8 cellular contexts compared by ENCODE assay signal in genomic region chr1:94820918-94821317, GRCh38. TPM values are rescaled to one million over a fixed set of nuclear protein-coding genes. Genes with fewer than 3 reads are reported as not detected.
DNase-seq lines count a peak whose midpoint lies in the region; ATAC-seq, FAIRE-seq and TF ChIP-seq lines count a peak whose summit lies in the region.

No MANE protein-coding gene starts in this region.

- ATAC-seq in natural killer cell, result no peak
- ATAC-seq in HG02759 (IDR thresholded peaks at IDR 0.05; ENCODE audit: unreplicated experiment), result no peak
- no peak for ATAC-seq in HG03139 (IDR thresholded peaks at IDR 0.05; ENCODE audit: unreplicated experiment)

- 0 out of 2 replicates have a peak overlapping the region, but pooled peaks have one; percentile 37 for H3K9ac ChIP-seq in HUES48 (ENCODE audit: low read depth, low read length)

- no peak for TF ChIP-seq POLR2A in H54 (IDR thresholded peaks at IDR 0.05; ENCODE audit: low read depth, low read length)

- H3K9me3 ChIP-seq in HUES48 (ENCODE audit: control insufficient read depth, insufficient read depth, low read length), result no peaks in the 10 kb centered on the region

- no peak for DNase-seq in endothelial cell (ENCODE audit: low spot score)
- no peak for DNase-seq in natural killer cell
- no peak for DNase-seq in NK-92 (lab: John Stamatoyannopoulos, UW; ENCODE audit: unreplicated experiment)
- no peak for DNase-seq in H54 (ENCODE audit: insufficient read length, low spot score)

- H3K4me1 Mint-ChIP-seq in endothelial cell (ENCODE audit: unreplicated experiment) (peaks cover 3% of the 10 kb centered on the region), natural killer cell (peaks cover 0 to 5% of the 10 kb centered on the region in 2 donors)

- H3K4me3 Mint-ChIP-seq in endothelial cell (ENCODE audit: unreplicated experiment) (peak overlapping the region; percentile 79), natural killer cell (peak overlapping the region; percentile 72)

- H3K27ac Mint-ChIP-seq in endothelial cell (ENCODE audit: unreplicated experiment) (no peak overlapping the region), natural killer cell (no peak overlapping the region)

- H3K27me3 Mint-ChIP-seq in endothelial cell (ENCODE audit: unreplicated experiment), result no peaks in the 10 kb centered on the region
- H3K27me3 Mint-ChIP-seq in natural killer cell (ENCODE audit: low read depth in 2 of 2), result peaks cover 19 to 29% of the 10 kb centered on the region in 2 donors

- no peaks in the 10 kb centered on the region for H3K79me2 ChIP-seq in ACC112 (ENCODE audit: control insufficient read depth, insufficient read depth, low read length, unreplicated experiment)

- H3K9me3 Mint-ChIP-seq in endothelial cell (ENCODE audit: unreplicated experiment) (no peaks in the 10 kb centered on the region), natural killer cell (no peaks in the 10 kb centered on the region)

- H3K4me3 ChIP-seq in ACC112 (ENCODE audit: low read depth, low read length) (peak overlapping the region; percentile 91; the same call in 1 of the 2 replicates), HUES48 (ENCODE audit: low read depth, low read length) (peak overlapping the region; percentile 75)

- H3K36me3 ChIP-seq in ACC112 (ENCODE audit: insufficient read depth, low read length) (no peaks in the 10 kb centered on the region), HUES48 (ENCODE audit: control insufficient read depth, insufficient read depth, low read length) (no peaks in the 10 kb centered on the region)

- H3K27me3 ChIP-seq in ACC112 (ENCODE audit: insufficient read depth, low read length) (no peaks in the 10 kb centered on the region), HUES48 (ENCODE audit: control insufficient read depth, insufficient read depth, low read length) (peaks cover 9% of the 10 kb centered on the region)

- H3K27ac ChIP-seq in ACC112 (ENCODE audit: low read depth, low read length), result no peak overlapping the region
- no peak overlapping the region for H3K27ac ChIP-seq in HUES48 (ENCODE audit: low read depth, low read length)

- H2AFZ ChIP-seq in ACC112 (ENCODE audit: low read length, unreplicated experiment), result no peak overlapping the region

- intact Hi-C loops in natural killer cell (cut with micrococcal nuclease), result no loop called here

- H3K36me3 Mint-ChIP-seq in endothelial cell (ENCODE audit: low read depth, unreplicated experiment) (no peaks in the 10 kb centered on the region), natural killer cell (no peaks in the 10 kb centered on the region)

- no peak for FAIRE-seq in H54 (lab: Jason Lieb, UNC)

- no peak for TF ChIP-seq CTCF in endothelial cell (IDR thresholded peaks at IDR 0.05; ENCODE audit: unreplicated experiment)
- no peak for TF ChIP-seq CTCF in natural killer cell (IDR thresholded peaks at IDR 0.05)

- peaks cover 8% of the 10 kb centered on the region for H3K4me1 ChIP-seq in ACC112 (ENCODE audit: control insufficient read depth, insufficient read depth, low read length, unreplicated experiment)
- H3K4me1 ChIP-seq in HUES48 (ENCODE audit: control insufficient read depth, insufficient read depth, low read length), result peaks cover 21% of the 10 kb centered on the region

RNA-seq across cellular contexts. Expression of gene SLC44A3, which starts 0.8 kb away (rescaled TPM):
- total RNA-seq in endothelial cell (ENCODE audit: unreplicated experiment) (2.7 TPM), natural killer cell (under 1 TPM in 1 of 3 donors, not detected in 2; 0.58 TPM)
